ENCODE assay signal across 24 cellular contexts in genomic region chr3:184341925-184342324, GRCh38. TPM values are rescaled to one million over a fixed set of nuclear protein-coding genes. Genes with fewer than 3 reads are reported as not detected.
DNase-seq lines count a peak whose midpoint lies in the region; ATAC-seq, FAIRE-seq and TF ChIP-seq lines count a peak whose summit lies in the region.
"Had no signal": no experiment of that assay in that cellular context is flagged by ENCODE, and none has a peak within 500 bp of the region (broad histone marks: within the 10 kb centered on the region; RNA-seq: fewer than 3 reads in every experiment).

No MANE protein-coding gene starts in this region.

- ATAC-seq in esophagus mucosa (peak; percentile 74), HG02678 (IDR thresholded peaks at IDR 0.05; ENCODE audit: unreplicated experiment) (no peak), GM21529 (IDR thresholded peaks at IDR 0.05; ENCODE audit: unreplicated experiment) (no peak), GM18517 (IDR thresholded peaks at IDR 0.05; ENCODE audit: unreplicated experiment) (no peak)
- ATAC-seq: activated CD8-positive, alpha-beta T cell treated with anti-CD3 and anti-CD28 coated beads, Interleukin-2, amount 10 ng/mL, durations not matched to agents 7 days and 5 days; psoas muscle; stimulated activated effector memory CD8-positive, alpha-beta T cell treated with anti-CD3 and anti-CD28 coated beads, Interleukin-12 subunit alpha, Interleukin-12 subunit beta, amount 100 ng/mL, for 72 hours had no signal

- H3K36me3 ChIP-seq in small intestine (ENCODE audit: control insufficient read depth in 2 of 2, insufficient read depth in 2 of 2, low read length in 2 of 2), result peaks cover 0 to 3% of the 10 kb centered on the region in 2 donors

- H3K4me1 Mint-ChIP-seq in activated T-helper 2 cell treated with anti-CD3 and anti-CD28 coated beads, Interferon-gamma antibody, Interleukin-2, Interleukin-4, amounts not matched to agents 10 μg/mL and 5 μg/mL and 100 μg/mL, durations not matched to agents 14 hours and 24 hours and 36 hours (ENCODE audit: low read depth), result peaks cover 15% of the 10 kb centered on the region

- TF ChIP-seq EP300 in Ishikawa (IDR thresholded peaks at IDR 0.05; ENCODE audit: borderline replicate concordance), result no peak

- 18 to 84% (median 41%) methylated on average over 7 of the region's 7 CpGs for WGBS in small intestine, 3 donors

- no peak overlapping the region for H3K4me3 ChIP-seq in small intestine (ENCODE audit: low read depth in 1 of 2, low read length in 2 of 2)
- H3K4me3 ChIP-seq: psoas muscle, thoracic aorta had no signal

- no peak for TF ChIP-seq RAD21 in Ishikawa (IDR thresholded peaks at IDR 0.05; ENCODE audit: low read depth)

- H3K36me3 Mint-ChIP-seq in activated T-helper 2 cell treated with anti-CD3 and anti-CD28 coated beads, Interferon-gamma antibody, Interleukin-2, Interleukin-4, amounts not matched to agents 10 μg/mL and 5 μg/mL and 100 μg/mL, durations not matched to agents 14 hours and 24 hours and 36 hours (ENCODE audit: low read depth), result peaks cover 10% of the 10 kb centered on the region

- no peak overlapping the region for H3K4me3 Mint-ChIP-seq in activated T-helper 2 cell treated with anti-CD3 and anti-CD28 coated beads, Interferon-gamma antibody, Interleukin-2, Interleukin-4, amounts not matched to agents 10 μg/mL and 5 μg/mL and 100 μg/mL, durations not matched to agents 14 hours and 24 hours and 36 hours (ENCODE audit: low read depth)
- H3K4me3 Mint-ChIP-seq: activated CD8-positive, alpha-beta T cell treated with anti-CD3 and anti-CD28 coated beads, Interleukin-2, amount 10 ng/mL, durations not matched to agents 7 days and 5 days; activated naive CD4-positive, alpha-beta T cell treated with anti-CD3 and anti-CD28 coated beads for 36 hours; stimulated activated effector memory CD8-positive, alpha-beta T cell treated with anti-CD3 and anti-CD28 coated beads, Interleukin-12 subunit alpha, Interleukin-12 subunit beta, amount 100 ng/mL, for 72 hours had no signal

- no peaks in the 10 kb centered on the region for H3K9me3 ChIP-seq in small intestine (ENCODE audit: control insufficient read depth, low read depth)
- H3K9me3 ChIP-seq: psoas muscle, thoracic aorta had no signal

- intact Hi-C loops in activated T-helper 2 cell treated with anti-CD3 and anti-CD28 coated beads, Interferon-gamma antibody, Interleukin-2, Interleukin-4, amounts not matched to agents 10 μg/mL and 5 μg/mL and 100 μg/mL, durations not matched to agents 14 hours and 24 hours and 36 hours (cut with micrococcal nuclease), result no loop called here

- H3K27me3 Mint-ChIP-seq in activated T-helper 2 cell treated with anti-CD3 and anti-CD28 coated beads, Interferon-gamma antibody, Interleukin-2, Interleukin-4, amounts not matched to agents 10 μg/mL and 5 μg/mL and 100 μg/mL, durations not matched to agents 14 hours and 24 hours and 36 hours (ENCODE audit: low read depth), result no peaks in the 10 kb centered on the region

- no peak for FAIRE-seq in small intestine (lab: Jason Lieb, UNC)

- H3K9me3 Mint-ChIP-seq in activated T-helper 2 cell treated with anti-CD3 and anti-CD28 coated beads, Interferon-gamma antibody, Interleukin-2, Interleukin-4, amounts not matched to agents 10 μg/mL and 5 μg/mL and 100 μg/mL, durations not matched to agents 14 hours and 24 hours and 36 hours, result no peaks in the 10 kb centered on the region
- H3K9me3 Mint-ChIP-seq: activated naive CD4-positive, alpha-beta T cell treated with anti-CD3 and anti-CD28 coated beads for 36 hours; stimulated activated effector memory CD8-positive, alpha-beta T cell treated with anti-CD3 and anti-CD28 coated beads, Interleukin-12 subunit alpha, Interleukin-12 subunit beta, amount 100 ng/mL, for 72 hours had no signal

- H3K27ac Mint-ChIP-seq in activated T-helper 2 cell treated with anti-CD3 and anti-CD28 coated beads, Interferon-gamma antibody, Interleukin-2, Interleukin-4, amounts not matched to agents 10 μg/mL and 5 μg/mL and 100 μg/mL, durations not matched to agents 14 hours and 24 hours and 36 hours, result no peak overlapping the region
- H3K27ac Mint-ChIP-seq: activated CD8-positive, alpha-beta T cell treated with anti-CD3 and anti-CD28 coated beads, Interleukin-2, amount 10 ng/mL, durations not matched to agents 7 days and 5 days; activated naive CD4-positive, alpha-beta T cell treated with anti-CD3 and anti-CD28 coated beads for 36 hours had no signal

- no peaks in the 10 kb centered on the region for H3K27me3 ChIP-seq in small intestine (ENCODE audit: control insufficient read depth in 2 of 2, insufficient read depth in 2 of 2, low read length in 2 of 2)

- peaks cover 0 to 3% of the 10 kb centered on the region in 2 donors for H3K4me1 ChIP-seq in small intestine (ENCODE audit: control insufficient read depth in 2 of 2, insufficient read depth in 1 of 2, low read depth in 1 of 2, low read length in 1 of 2)

- no peak overlapping the region for H3K27ac ChIP-seq in small intestine (ENCODE audit: low read depth in 1 of 2, low read length in 1 of 2)
- H3K27ac ChIP-seq: C4-2B, psoas muscle, thoracic aorta had no signal

- DNase-seq in NCI-H774 (lab: John Stamatoyannopoulos, UW) (peak; percentile 89), small intestine (peak; percentile 93)
- DNase-seq in activated T-helper 2 cell treated with anti-CD3 and anti-CD28 coated beads, Interferon-gamma antibody, Interleukin-2, Interleukin-4, amounts not matched to agents 10 μg/mL and 5 μg/mL and 100 μg/mL, durations not matched to agents 14 hours and 24 hours and 36 hours (ENCODE audit: low spot score), result no peak
- DNase-seq: activated CD4-positive, alpha-beta T cell treated with anti-CD3 and anti-CD28 coated beads for 1 hour; activated CD8-positive, alpha-beta T cell treated with anti-CD3 and anti-CD28 coated beads, Interleukin-2, amount 10 ng/mL, durations not matched to agents 7 days and 5 days; activated naive CD4-positive, alpha-beta T cell treated with anti-CD3 and anti-CD28 coated beads for 36 hours; amygdala; dermis blood vessel endothelial cell; DMS 273 treated with DMSO at 0.1 percent for 48 hours; GDM1; NCI-H1092; NCI-H2171; stimulated activated CD4-positive, alpha-beta T cell treated with anti-CD3 and anti-CD28 coated beads, Interleukin-2, amount 100 ng/mL, for 24 hours; T-helper 1 cell had no signal

TF ChIP-seq in Ishikawa, 13 proteins besides CTCF, POLR2A, EP300 and RAD21:
- TF ChIP-seq FOXM1 (IDR thresholded peaks at IDR 0.05; ENCODE audit: borderline replicate concordance, low read depth), result no peak
- 0 out of 2 replicates have a peak, but pooled peaks have one; percentile 17 for TF ChIP-seq MAX (IDR thresholded peaks at IDR 0.05)
- no peak for TF ChIP-seq ZBTB7A (IDR thresholded peaks at IDR 0.05; ENCODE audit: low read depth)
- no peak for TF ChIP-seq CREB1 (IDR thresholded peaks at IDR 0.05; ENCODE audit: low read depth)
- TF ChIP-seq TAF1 (IDR thresholded peaks at IDR 0.05; ENCODE audit: low read depth), result no peak
- no peak for TF ChIP-seq TEAD4 (IDR thresholded peaks at IDR 0.05)
- TF ChIP-seq YY1 (IDR thresholded peaks at IDR 0.05; ENCODE audit: low read depth), result 0 out of 2 replicates have a peak, but pooled peaks have one; percentile 42
- TF ChIP-seq USF1 (IDR thresholded peaks at IDR 0.05), result peak; percentile 91
- no peak for TF ChIP-seq EGR1 (IDR thresholded peaks at IDR 0.05)

RNA-seq across cellular contexts. Expression of gene FAM131A, which starts 4.5 kb away (rescaled TPM):
- total RNA-seq in esophagus mucosa, result 7.3 TPM
- polyA plus RNA-seq in small intestine, result 10 to 100 TPM in 2 of 3 donors, 1 to 10 TPM in 1; 9.7 to 11.3 (median 10.3) TPM
- 12.6 and 13.9 TPM in 2 replicates for total RNA-seq in activated T-helper 2 cell treated with anti-CD3 and anti-CD28 coated beads, Interferon-gamma antibody, Interleukin-2, Interleukin-4, amounts not matched to agents 10 μg/mL and 5 μg/mL and 100 μg/mL, durations not matched to agents 14 hours and 24 hours and 36 hours

RNA-seq across cellular contexts. Expression of gene CLCN2, which starts 19.5 kb away (rescaled TPM):
- 3.4 TPM for total RNA-seq in esophagus mucosa
- polyA plus RNA-seq in small intestine, result 10 to 100 TPM; 10.0 to 19.0 (median 11.6) TPM
- total RNA-seq in activated T-helper 2 cell treated with anti-CD3 and anti-CD28 coated beads, Interferon-gamma antibody, Interleukin-2, Interleukin-4, amounts not matched to agents 10 μg/mL and 5 μg/mL and 100 μg/mL, durations not matched to agents 14 hours and 24 hours and 36 hours, result 6.9 and 9.6 TPM in 2 replicates

RNA-seq across cellular contexts. Expression of gene POLR2H, which starts 19.6 kb away (rescaled TPM):
- total RNA-seq in esophagus mucosa, result 46.0 TPM
- polyA plus RNA-seq in small intestine, result 100 to 1,000 TPM; 124 to 346 (median 258) TPM
- 150 and 155 TPM in 2 replicates for total RNA-seq in activated T-helper 2 cell treated with anti-CD3 and anti-CD28 coated beads, Interferon-gamma antibody, Interleukin-2, Interleukin-4, amounts not matched to agents 10 μg/mL and 5 μg/mL and 100 μg/mL, durations not matched to agents 14 hours and 24 hours and 36 hours

RNA-seq across cellular contexts. Expression of gene EIF4G1, which starts 27.5 kb away (rescaled TPM):
- total RNA-seq in esophagus mucosa, result 339 TPM
- 100 to 1,000 TPM; 115 to 220 (median 120) TPM for polyA plus RNA-seq in small intestine
- total RNA-seq in activated T-helper 2 cell treated with anti-CD3 and anti-CD28 coated beads, Interferon-gamma antibody, Interleukin-2, Interleukin-4, amounts not matched to agents 10 μg/mL and 5 μg/mL and 100 μg/mL, durations not matched to agents 14 hours and 24 hours and 36 hours, result 624 and 628 TPM in 2 replicates

RNA-seq across cellular contexts. Expression of gene THPO, which starts 36.1 kb away (rescaled TPM):
- total RNA-seq in esophagus mucosa, result not detected
- polyA plus RNA-seq in small intestine, result under 1 TPM in 1 of 3 donors, not detected in 2; 0.19 TPM
- total RNA-seq in activated T-helper 2 cell treated with anti-CD3 and anti-CD28 coated beads, Interferon-gamma antibody, Interleukin-2, Interleukin-4, amounts not matched to agents 10 μg/mL and 5 μg/mL and 100 μg/mL, durations not matched to agents 14 hours and 24 hours and 36 hours, result not detected in 2 replicates
- total RNA-seq: activated CD8-positive, alpha-beta T cell treated with anti-CD3 and anti-CD28 coated beads, Interleukin-2, amount 10 ng/mL, durations not matched to agents 7 days and 5 days; activated naive CD4-positive, alpha-beta T cell treated with anti-CD3 and anti-CD28 coated beads for 36 hours; dermis blood vessel endothelial cell; lung microvascular endothelial cell had no signal
